ENCODE assay signal across 17 cellular contexts in the genomic region with DNA sequence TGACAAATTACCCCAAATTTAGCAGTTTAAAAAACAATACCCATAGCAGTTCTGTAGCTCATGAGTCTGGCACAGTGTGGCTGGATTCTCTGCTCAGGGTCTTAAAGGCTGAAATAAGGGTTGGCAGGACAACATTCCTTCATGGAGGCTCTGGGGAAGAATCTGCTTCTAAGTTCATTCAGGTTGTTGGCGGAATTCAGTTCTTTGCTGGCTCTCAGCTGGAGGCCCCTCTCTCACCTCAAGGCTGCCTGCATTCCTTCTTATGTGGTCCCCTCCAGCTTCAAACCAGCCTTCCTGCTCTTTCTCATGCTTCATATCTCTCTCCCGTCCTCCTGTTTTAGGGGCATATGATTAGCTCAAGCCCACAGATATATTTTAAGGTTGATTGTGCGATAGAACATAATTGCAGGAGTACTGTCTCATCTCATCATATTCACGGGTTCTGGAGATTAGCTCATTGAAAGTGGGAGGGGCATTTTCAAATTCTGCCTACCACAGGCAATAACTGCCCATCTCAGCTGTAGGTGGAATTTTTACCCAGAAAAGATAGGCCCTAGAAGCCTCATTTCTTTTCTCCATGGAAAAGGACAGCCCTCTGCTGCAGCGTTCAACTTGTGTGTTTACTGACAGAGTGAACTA. TPM values are rescaled to one million over a fixed set of nuclear protein-coding genes. Genes with fewer than 3 reads are reported as not detected.
DNase-seq lines count a peak whose midpoint lies in the region; ATAC-seq and TF ChIP-seq lines count a peak whose summit lies in the region.
"Had no signal": no experiment of that assay in that cellular context is flagged by ENCODE, and none has a peak within 500 bp of the region (broad histone marks: within the 10 kb centered on the region; RNA-seq: fewer than 3 reads in every experiment).

No MANE protein-coding gene starts in this region.

- whole genome bisulfite sequencing in GM23248 (ENCODE audit: low coverage in 1 of 2, low lambda C conversion rate in 2 of 2, missing lambda C conversion rate in 2 of 2), 2 experiments: 50 to 51% methylated on average over 5 of the region's 5 CpGs

- H3K9ac ChIP-seq in GM23248: peak overlapping the region; percentile 17; the same call in 1 of the 2 replicates

- ATAC-seq in naive thymus-derived CD8-positive, alpha-beta T cell: no peak
- ATAC-seq in HG03196 (IDR thresholded peaks at IDR 0.05; ENCODE audit: unreplicated experiment): no peak
- ATAC-seq: pancreas had no signal

- H4K20me1 ChIP-seq in GM23248 (ENCODE audit: insufficient read depth): no peaks in the 10 kb centered on the region
- no peaks in the 10 kb centered on the region for H4K20me1 ChIP-seq in OCI-LY7 (ENCODE audit: insufficient read depth, low read length)

- DNase-seq in GM23248: no peak
- DNase-seq in OCI-LY7 (ENCODE audit: low spot score): no peak
- DNase-seq in naive thymus-derived CD8-positive, alpha-beta T cell: no peak
- DNase-seq in NCI-H2081 treated with DMSO at 0.1 percent for 48 hours (lab: John Stamatoyannopoulos, UW): no peak
- no peak for DNase-seq in NOMO-1 (lab: John Stamatoyannopoulos, UW; ENCODE audit: unreplicated experiment in 2 of 2)
- DNase-seq in GM20000 (ENCODE audit: low spot score): no peak
- DNase-seq: activated CD4-positive, alpha-beta memory T cell treated with anti-CD3 and anti-CD28 coated beads for 36 hours; foreskin fibroblast; Kasumi-1; NCI-H1417; NCI-H226; OCI-M1; pancreas had no signal

- H3K36me3 ChIP-seq in GM23248 (ENCODE audit: low read depth) (peaks cover 39% of the 10 kb centered on the region), OCI-LY7 (ENCODE audit: insufficient read depth, low read length) (peaks cover 66% of the 10 kb centered on the region)

- H3K4me2 ChIP-seq in GM23248 (ENCODE audit: unreplicated experiment) (no peak overlapping the region), OCI-LY7 (ENCODE audit: low read length) (no peak overlapping the region)

- no peaks in the 10 kb centered on the region for H3K9me2 ChIP-seq in GM23248 (ENCODE audit: insufficient read depth)
- no peaks in the 10 kb centered on the region for H3K9me2 ChIP-seq in OCI-LY7 (ENCODE audit: insufficient read depth, low read length)

- H3K4me1 ChIP-seq in GM23248 (ENCODE audit: insufficient read depth) (peaks cover 44% of the 10 kb centered on the region), OCI-LY7 (ENCODE audit: insufficient read depth, low read length, poor library complexity, severe bottlenecking) (peaks cover 2% of the 10 kb centered on the region)

- POLR2A ChIA-PET in OCI-LY7 (lab: Charles Lee): interaction anchor here (0.7 to 1.0 kb wide), 3 partner anchors 65 to 169 kb away, joined by 3 to 5 read pairs (median 3); no protein-coding TSS in a partner anchor
- POLR2A ChIA-PET in naive thymus-derived CD8-positive, alpha-beta T cell (lab: Charles Lee): no interaction called here

- peaks cover 68% of the 10 kb centered on the region for H3F3A ChIP-seq in GM23248 (ENCODE audit: insufficient read depth)

- no peaks in the 10 kb centered on the region for H3K9me3 Mint-ChIP-seq in naive thymus-derived CD8-positive, alpha-beta T cell
- H3K9me3 Mint-ChIP-seq: activated CD4-positive, alpha-beta memory T cell treated with anti-CD3 and anti-CD28 coated beads for 36 hours had no signal

- CTCF ChIA-PET in OCI-LY7 (lab: Charles Lee; ENCODE audit: unreplicated experiment): no interaction called here

- BruUV-seq in OCI-LY7 (replicated peaks; lab: Mats Ljungman, UMichigan): TSS peak; percentile 56

- peaks cover 4 to 20% (median 11%) of the 10 kb centered on the region in 4 donors for H3K4me1 Mint-ChIP-seq in naive thymus-derived CD8-positive, alpha-beta T cell

- H3K4me3 ChIP-seq in GM23248 (no peak overlapping the region), OCI-LY7 (ENCODE audit: low read depth, low read length, poor library complexity, severe bottlenecking) (no peak overlapping the region)
- H3K4me3 ChIP-seq: pancreas had no signal

- no peak overlapping the region for H3K4me3 Mint-ChIP-seq in naive thymus-derived CD8-positive, alpha-beta T cell
- H3K4me3 Mint-ChIP-seq: activated CD4-positive, alpha-beta memory T cell treated with anti-CD3 and anti-CD28 coated beads for 36 hours had no signal

- no peak overlapping the region for H2AFZ ChIP-seq in GM23248
- H2AFZ ChIP-seq in OCI-LY7 (ENCODE audit: low read length): no peak overlapping the region

- intact Hi-C loops in OCI-LY7 (cut with micrococcal nuclease; ENCODE audit: unreplicated experiment): no loop called here

- peak overlapping the region in 6 of 10 donors; percentile 13 to 79 (median 66) for H3K27ac Mint-ChIP-seq in naive thymus-derived CD8-positive, alpha-beta T cell
- H3K27ac Mint-ChIP-seq: activated CD4-positive, alpha-beta memory T cell treated with anti-CD3 and anti-CD28 coated beads for 36 hours had no signal

- H3K36me3 Mint-ChIP-seq in naive thymus-derived CD8-positive, alpha-beta T cell: peaks cover 0 to 57% (median 12%) of the 10 kb centered on the region in 3 donors

- in situ Hi-C loops in GM23248 (cut with MboI): no loop called here

- no peaks in the 10 kb centered on the region for H3K27me3 Mint-ChIP-seq in naive thymus-derived CD8-positive, alpha-beta T cell
- H3K27me3 Mint-ChIP-seq: activated CD4-positive, alpha-beta memory T cell treated with anti-CD3 and anti-CD28 coated beads for 36 hours had no signal

- H3K79me2 ChIP-seq in GM23248 (ENCODE audit: insufficient read depth) (peaks cover 82% of the 10 kb centered on the region), OCI-LY7 (ENCODE audit: insufficient read depth, low read depth, low read length) (no peaks in the 10 kb centered on the region)

- no peaks in the 10 kb centered on the region for H3K27me3 ChIP-seq in GM23248 (replicated peaks; ENCODE audit: insufficient read depth)
- H3K27me3 ChIP-seq: pancreas had no signal

- TF ChIP-seq CTCF in OCI-LY7 (conservative IDR thresholded peaks at IDR 0.05; ENCODE audit: low read length) (no peak), GM20000 (IDR thresholded peaks at IDR 0.05; ENCODE audit: extremely low read depth, missing control alignments) (no peak)

- peak overlapping the region; percentile 16 for H3K27ac ChIP-seq in GM23248
- H3K27ac ChIP-seq in OCI-LY7 (ENCODE audit: low read depth, low read length, poor library complexity, severe bottlenecking): no peak overlapping the region
- peak overlapping the region; percentile 74 for H3K27ac ChIP-seq in cingulate gyrus (ENCODE audit: low read depth, low read length)
- H3K27ac ChIP-seq: C4-2B, pancreas had no signal

- H3K9me3 ChIP-seq in GM23248 (ENCODE audit: low read depth): no peaks in the 10 kb centered on the region
- H3K9me3 ChIP-seq in OCI-LY7 (ENCODE audit: low read length): no peaks in the 10 kb centered on the region
- H3K9me3 ChIP-seq: pancreas had no signal

RNA-seq across cellular contexts. Expression of a gene that starts 5.6 kb away (rescaled TPM):
- 65.4 and 72.8 TPM in 2 replicates for total RNA-seq in GM23248 (2014; rRNA removed; shearing (Covaris generic))
- polyA plus RNA-seq in GM23248 (2016; fragmentation: Nextera tagmentation; extraction: Ambion mirVana): 5.2 TPM in 2 replicates
- 0.05 and 0.09 TPM in 2 replicates for total RNA-seq in OCI-LY7 (2014; rRNA removed; shearing (Covaris generic))
- not detected in 2 replicates for total RNA-seq in OCI-LY7 (2022)
- under 1 TPM; 0.23 to 0.41 TPM for total RNA-seq in naive thymus-derived CD8-positive, alpha-beta T cell
- not detected for polyA plus RNA-seq in naive thymus-derived CD8-positive, alpha-beta T cell

RNA-seq across cellular contexts. Expression of a gene that starts 37.4 kb away (rescaled TPM):
- not detected in 2 replicates for total RNA-seq in GM23248 (2014; rRNA removed; shearing (Covaris generic))
- polyA plus RNA-seq in GM23248 (2016; fragmentation: Nextera tagmentation; extraction: Ambion mirVana): not detected in 2 replicates
- total RNA-seq in OCI-LY7 (2014; rRNA removed; shearing (Covaris generic)): not detected in 2 replicates
- total RNA-seq in OCI-LY7 (2022): not detected in 2 replicates
- not detected for total RNA-seq in naive thymus-derived CD8-positive, alpha-beta T cell
- not detected for polyA plus RNA-seq in naive thymus-derived CD8-positive, alpha-beta T cell
- total RNA-seq: activated CD4-positive, alpha-beta memory T cell treated with anti-CD3 and anti-CD28 coated beads for 36 hours; pancreas; SK-MEL-5 had no signal

RNA-seq across cellular contexts. Expression of a gene that starts 47.5 kb away (rescaled TPM):
- 26.0 and 41.9 TPM in 2 replicates for total RNA-seq in GM23248 (2014; rRNA removed; shearing (Covaris generic))
- polyA plus RNA-seq in GM23248 (2016; fragmentation: Nextera tagmentation; extraction: Ambion mirVana): 25.8 and 32.6 TPM in 2 replicates
- total RNA-seq in OCI-LY7 (2014; rRNA removed; shearing (Covaris generic)): 85.1 and 90.2 TPM in 2 replicates
- 154 and 167 TPM in 2 replicates for total RNA-seq in OCI-LY7 (2022)
- total RNA-seq in naive thymus-derived CD8-positive, alpha-beta T cell: 100 to 1,000 TPM; 244 to 254 TPM
- 10 to 100 TPM in 2 of 3 donors, 1 to 10 TPM in 1; 9.5 to 14.3 (median 10.8) TPM for polyA plus RNA-seq in naive thymus-derived CD8-positive, alpha-beta T cell

RNA-seq across cellular contexts. Expression of a gene that starts 54.7 kb away (rescaled TPM):
- total RNA-seq in GM23248 (2014; rRNA removed; shearing (Covaris generic)): not detected in 2 replicates
- polyA plus RNA-seq in GM23248 (2016; fragmentation: Nextera tagmentation; extraction: Ambion mirVana): not detected in 2 replicates
- not detected in 2 replicates for total RNA-seq in OCI-LY7 (2014; rRNA removed; shearing (Covaris generic))
- total RNA-seq in OCI-LY7 (2022): not detected in 2 replicates
- total RNA-seq in naive thymus-derived CD8-positive, alpha-beta T cell: not detected
- polyA plus RNA-seq in naive thymus-derived CD8-positive, alpha-beta T cell: not detected
- total RNA-seq: activated CD4-positive, alpha-beta memory T cell treated with anti-CD3 and anti-CD28 coated beads for 36 hours; SK-MEL-5 had no signal

RNA-seq across cellular contexts. Expression of a gene that starts 57.3 kb away (rescaled TPM):
- 11.1 and 23.5 TPM in 2 replicates for total RNA-seq in GM23248 (2014; rRNA removed; shearing (Covaris generic))
- polyA plus RNA-seq in GM23248 (2016; fragmentation: Nextera tagmentation; extraction: Ambion mirVana): 46.9 and 49.1 TPM in 2 replicates
- 44.1 and 48.9 TPM in 2 replicates for total RNA-seq in OCI-LY7 (2014; rRNA removed; shearing (Covaris generic))
- 58.1 and 66.5 TPM in 2 replicates for total RNA-seq in OCI-LY7 (2022)
- 10 to 100 TPM; 39.8 to 43.9 TPM for total RNA-seq in naive thymus-derived CD8-positive, alpha-beta T cell
- polyA plus RNA-seq in naive thymus-derived CD8-positive, alpha-beta T cell: 100 to 1,000 TPM; 129 to 136 (median 136) TPM

Comparison
In these comparisons a context has a peak if more than half of its experiments do, and no peak if none do; other contexts are left out.
1. RNA of a gene that starts 5.6 kb away (total RNA-seq): 65.4 to 72.8 TPM in GM23248; 0.23 to 0.41 TPM in naive thymus-derived CD8-positive, alpha-beta T cell and 0.05 to 0.09 TPM in OCI-LY7; every median in the first group is over 10 times any median in the second.